Comparison of ENCODE assay signal across 8 cellular contexts in the genomic region with DNA sequence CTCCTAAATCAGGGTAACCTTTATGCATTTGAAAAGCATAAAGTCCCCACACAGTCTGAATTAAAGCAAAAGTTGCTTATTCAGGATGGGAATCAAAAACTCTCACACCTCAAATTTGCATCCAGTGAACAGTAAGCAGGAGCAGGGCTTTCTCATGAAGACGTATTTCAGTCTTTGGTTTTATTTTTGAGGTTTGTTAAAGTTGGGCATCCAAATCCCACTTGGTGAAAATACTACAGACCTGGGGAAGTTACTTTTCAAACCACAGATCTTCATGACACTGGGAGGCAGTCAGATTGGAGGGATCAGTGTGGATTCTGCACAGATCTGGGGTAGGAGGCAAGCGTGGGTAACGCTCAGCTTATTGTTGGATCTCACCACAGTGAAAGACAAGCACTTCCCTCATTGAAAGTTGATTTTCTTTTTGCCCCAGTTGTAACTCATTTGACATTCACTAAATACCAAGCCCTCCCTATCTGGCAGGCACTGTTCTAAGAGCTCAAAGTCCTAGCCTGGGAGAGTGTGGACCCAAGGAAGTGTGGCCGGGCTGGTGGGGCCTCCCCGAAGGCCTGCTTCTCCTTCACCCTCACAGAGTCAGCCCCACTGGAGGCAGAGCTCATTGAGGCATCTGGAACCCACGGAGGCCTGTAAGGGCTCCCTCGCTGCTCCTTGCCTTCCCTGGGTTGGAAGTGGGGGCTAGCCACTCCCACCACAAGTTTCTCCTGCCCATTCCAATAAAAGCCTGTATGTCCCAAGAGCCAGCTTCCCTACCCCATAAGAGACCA. TPM values are rescaled to one million over a fixed set of nuclear protein-coding genes. Genes with fewer than 3 reads are reported as not detected.
DNase-seq lines count a peak whose midpoint lies in the region; ATAC-seq lines count a peak whose summit lies in the region.

No MANE protein-coding gene starts in this region.

- H3K4me3 ChIP-seq in iPS-18c (ENCODE audit: insufficient read depth, low read depth, low read length): peak overlapping the region; percentile 34; the same call in 1 of the 2 replicates

- peaks cover 21% of the 10 kb centered on the region for H3K36me3 Mint-ChIP-seq in activated naive CD8-positive, alpha-beta T cell
- peaks cover 36 to 51% of the 10 kb centered on the region in 2 donors for H3K36me3 Mint-ChIP-seq in stimulated activated naive B cell treated with anti-CD40 and anti-IgM and Interleukin-4, amounts not matched to agents 10 μg/mL and 1 μg/mL and 100 μg/mL, for 72 hours

- H3K4me3 Mint-ChIP-seq in activated naive CD8-positive, alpha-beta T cell: peak overlapping the region; percentile 95
- peak overlapping the region; percentile 83 to 86 for H3K4me3 Mint-ChIP-seq in stimulated activated naive B cell treated with anti-CD40 and anti-IgM and Interleukin-4, amounts not matched to agents 10 μg/mL and 1 μg/mL and 100 μg/mL, for 72 hours

- peak overlapping the region; percentile 98 for H3K27ac Mint-ChIP-seq in activated naive CD8-positive, alpha-beta T cell
- peak overlapping the region; percentile 95 for H3K27ac Mint-ChIP-seq in stimulated activated naive B cell treated with anti-CD40 and anti-IgM and Interleukin-4, amounts not matched to agents 10 μg/mL and 1 μg/mL and 100 μg/mL, for 72 hours

- H3K4me1 Mint-ChIP-seq in activated naive CD8-positive, alpha-beta T cell (ENCODE audit: low read depth): peaks cover 84% of the 10 kb centered on the region
- H3K4me1 Mint-ChIP-seq in stimulated activated naive B cell treated with anti-CD40 and anti-IgM and Interleukin-4, amounts not matched to agents 10 μg/mL and 1 μg/mL and 100 μg/mL, for 72 hours: peaks cover 55 to 92% of the 10 kb centered on the region in 2 donors

- no peaks in the 10 kb centered on the region for H3K9me3 ChIP-seq in iPS-18c (ENCODE audit: control insufficient read depth, insufficient read depth, low read length)

- ATAC-seq in stimulated activated naive B cell treated with anti-CD40 and anti-IgM and Interleukin-4, amounts not matched to agents 10 μg/mL and 1 μg/mL and 100 μg/mL, for 72 hours (replicated peaks): no peak
- ATAC-seq in GM18858 (IDR thresholded peaks at IDR 0.05; ENCODE audit: unreplicated experiment) (no peak), HG02763 (IDR thresholded peaks at IDR 0.05; ENCODE audit: unreplicated experiment) (no peak), GM18520 (IDR thresholded peaks at IDR 0.05; ENCODE audit: unreplicated experiment) (no peak)

- H3K27me3 Mint-ChIP-seq in activated naive CD8-positive, alpha-beta T cell: no peaks in the 10 kb centered on the region
- H3K27me3 Mint-ChIP-seq in stimulated activated naive B cell treated with anti-CD40 and anti-IgM and Interleukin-4, amounts not matched to agents 10 μg/mL and 1 μg/mL and 100 μg/mL, for 72 hours: no peaks in the 10 kb centered on the region

- H3K9me3 Mint-ChIP-seq in activated naive CD8-positive, alpha-beta T cell (ENCODE audit: low read depth): no peaks in the 10 kb centered on the region
- H3K9me3 Mint-ChIP-seq in stimulated activated naive B cell treated with anti-CD40 and anti-IgM and Interleukin-4, amounts not matched to agents 10 μg/mL and 1 μg/mL and 100 μg/mL, for 72 hours: no peaks in the 10 kb centered on the region

- DNase-seq in HT-29 (ENCODE audit: low spot score): peak; percentile 71
- no peak for DNase-seq in stimulated activated naive B cell treated with anti-CD40 and anti-IgM and Interleukin-4, amounts not matched to agents 10 μg/mL and 1 μg/mL and 100 μg/mL, for 72 hours
- DNase-seq in stimulated activated naive CD4-positive, alpha-beta T cell (lab: John Stamatoyannopoulos, UW): no peak

RNA-seq across cellular contexts. Expression of a gene that starts 0.8 kb away (rescaled TPM):
- total RNA-seq in HT-29 (2014; rRNA removed; shearing (Covaris generic)): 59.0 and 60.2 TPM in 2 replicates

RNA-seq across cellular contexts. Expression of a gene that starts 16.9 kb away (rescaled TPM):
- 170 and 177 TPM in 2 replicates for total RNA-seq in HT-29 (2014; rRNA removed; shearing (Covaris generic))
